Comparison of ENCODE assay signal across 8 cellular contexts in genomic region chr12:122895757-122896636, GRCh38. TPM values are rescaled to one million over a fixed set of nuclear protein-coding genes. Genes with fewer than 3 reads are reported as not detected.
A peak's percentile ranks its signal among the peaks of the same experiment; 100 is the strongest.
DNase-seq lines count a peak whose midpoint lies in the region; ATAC-seq and TF ChIP-seq lines count a peak whose summit lies in the region.

VPS37B (minus strand) TSS chr12:122896124; CDS start chr12:122896062, 62 bp downstream.

- peak; percentile 72 for DNase-seq in NK-92 treated with Interleukin-12 subunit alpha and Interleukin-12 subunit beta, amount 100 ng/mL, for 24 hours (lab: John Stamatoyannopoulos, UW)
- peak; percentile 87 for DNase-seq in activated T-cell treated with anti-CD3 and anti-CD28 coated beads for 4 hours
- DNase-seq in epithelial cell of esophagus (ENCODE audit: low read depth), result peak; percentile 75
- DNase-seq in mucosa of descending colon, result peak; percentile 86 to 92 (median 91)
- peak; percentile 76 to 78 for DNase-seq in stimulated activated CD8-positive, alpha-beta memory T cell treated with anti-CD3 and anti-CD28 coated beads, Interleukin-2, amount 100 ng/mL, for 48 hours (ENCODE audit: low read depth in 2 of 2)

- H3K4me3 ChIP-seq in GM12875 (ENCODE audit: low read depth, low read length) (peak within 1 kb of the TSS; percentile 56), epithelial cell of esophagus (ENCODE audit: low read length) (peak within 1 kb of the TSS; percentile 100), mucosa of descending colon (peak within 1 kb of the TSS; percentile 74)

- intact Hi-C loops in mucosa of descending colon (cut with DNase I, micrococcal nuclease), result no loop called here

- no peaks in the 10 kb centered on the region for H3K9me3 ChIP-seq in mucosa of descending colon

- peaks cover 32% of the 10 kb centered on the region for H3K4me1 ChIP-seq in mucosa of descending colon (ENCODE audit: low read depth)

- TF ChIP-seq CTCF in GM12875 (IDR thresholded peaks at IDR 0.05; ENCODE audit: borderline replicate concordance, insufficient read depth, low read depth, low read length) (no peak), epithelial cell of esophagus (IDR thresholded peaks at IDR 0.05; ENCODE audit: insufficient read depth, low read depth, low read length, missing control alignments) (no peak), mucosa of descending colon (IDR thresholded peaks at IDR 0.05) (no peak)

- H3K36me3 ChIP-seq in mucosa of descending colon (ENCODE audit: low read depth), result no peaks in the 10 kb centered on the region

- ATAC-seq in HG03064 (IDR thresholded peaks at IDR 0.05; ENCODE audit: low read depth, unreplicated experiment) (peak; percentile 52), mucosa of descending colon (peak; percentile 67), GM21515 (IDR thresholded peaks at IDR 0.05; ENCODE audit: unreplicated experiment) (no peak)

RNA-seq across cellular contexts. Expression of gene VPS37B, which starts in this region (rescaled TPM):
- 100 to 1,000 TPM in 1 of 3 donors, 10 to 100 TPM in 2; 50.7 to 108 (median 81.8) TPM for total RNA-seq in mucosa of descending colon
